18 cellular contexts compared by ENCODE assay signal in the genomic region with DNA sequence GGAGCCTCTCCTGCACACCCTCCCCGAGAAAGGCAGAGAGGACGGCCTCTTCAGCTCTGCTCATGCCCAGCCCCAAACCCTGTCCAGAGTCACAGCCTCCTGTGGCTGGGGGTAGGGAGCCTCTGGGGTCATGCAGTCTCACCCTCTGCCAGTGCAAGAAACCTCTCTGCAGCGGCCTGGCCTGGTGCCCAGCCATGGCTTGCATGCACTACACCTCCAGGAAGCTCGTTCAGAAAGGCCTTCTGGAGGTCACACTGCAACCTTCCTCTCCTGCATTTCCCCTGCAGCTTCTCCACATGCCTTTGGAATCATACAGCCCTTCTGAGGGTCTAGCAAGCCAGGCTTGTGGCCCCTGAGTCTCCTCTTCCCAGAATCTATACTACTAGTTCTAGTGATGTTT. TPM values are rescaled to one million over a fixed set of nuclear protein-coding genes. Genes with fewer than 3 reads are reported as not detected.
DNase-seq lines count a peak whose midpoint lies in the region; ATAC-seq and TF ChIP-seq lines count a peak whose summit lies in the region.
"Had no signal": no experiment of that assay in that cellular context is flagged by ENCODE, and none has a peak within 500 bp of the region (broad histone marks: within the 10 kb centered on the region; RNA-seq: fewer than 3 reads in every experiment).

No MANE protein-coding gene starts in this region.

- H3K4me3 ChIP-seq in stomach: no peak overlapping the region
- H3K4me3 ChIP-seq: SJCRH30 had no signal

- no peak for ATAC-seq in HG03442 (IDR thresholded peaks at IDR 0.05; ENCODE audit: unreplicated experiment)
- ATAC-seq in HG03378 (IDR thresholded peaks at IDR 0.05; ENCODE audit: unreplicated experiment): no peak
- ATAC-seq: T-helper 17 cell had no signal

- H3K27me3 ChIP-seq in stomach: no peaks in the 10 kb centered on the region
- H3K27me3 ChIP-seq: SJCRH30 had no signal

- peaks cover 0 to 11% (median 2%) of the 10 kb centered on the region in 4 donors for H3K36me3 ChIP-seq in stomach
- H3K36me3 ChIP-seq: SJCRH30 had no signal

- no peaks in the 10 kb centered on the region for H3K9me3 ChIP-seq in stomach
- H3K9me3 ChIP-seq: SJCRH30 had no signal

- WGBS in stomach, 5 donors: 27 to 51% (median 43%) methylated on average over 2 to 4 of the region's 4 CpGs

- H3K4me1 ChIP-seq in stomach: peaks cover 0 to 25% (median 0%) of the 10 kb centered on the region in 4 donors

- intact Hi-C loops in stomach (cut with DNase I; ENCODE audit: low total_unique reads): no loop called here

- no peak overlapping the region for H3K27ac ChIP-seq in stomach
- H3K27ac ChIP-seq: SJCRH30 had no signal

- no peak for TF ChIP-seq POLR2A in stomach (IDR thresholded peaks at IDR 0.05)

- DNase-seq in activated effector memory CD4-positive, alpha-beta T cell treated with anti-CD3 and anti-CD28 coated beads, Interleukin-2, amount 50 U/mL, for 16 hours: peak; percentile 54
- no peak for DNase-seq in activated effector memory CD4-positive, alpha-beta T cell treated with Interleukin-2 at 50 U/mL for 16 hours
- DNase-seq in RPMI7951 (ENCODE audit: low read depth) (peak; percentile 66), iris pigment epithelial cell (ENCODE audit: low read depth) (peak; percentile 40), stomach (peak; percentile 49)
- no peak for DNase-seq in stimulated activated CD8-positive, alpha-beta memory T cell treated with anti-CD3 and anti-CD28 coated beads, Interleukin-4, amount 100 ng/mL, for 48 hours
- DNase-seq: activated CD4-positive, alpha-beta T cell treated with anti-CD3 and anti-CD28 coated beads, Interleukin-2, amount 50 U/mL, for 4 hours; activated naive CD4-positive, alpha-beta T cell treated with anti-CD3 and anti-CD28 coated beads for 36 hours; HFFc6; KG1; NCI-H1105; NCI-H526; SJCRH30; stimulated activated CD4-positive, alpha-beta T cell treated with anti-CD3 and anti-CD28 coated beads, Interleukin-12 subunit alpha, Interleukin-12 subunit beta, amount 100 ng/mL, for 4 hours; T-helper 17 cell had no signal

- no peak for TF ChIP-seq CTCF in stomach (IDR thresholded peaks at IDR 0.05)

- no peak for TF ChIP-seq EP300 in stomach (IDR thresholded peaks at IDR 0.05)

RNA-seq across cellular contexts. Expression of gene CSF1R, which starts 17.9 kb away (rescaled TPM):
- 2.5 and 4.3 TPM in 2 replicates for total RNA-seq in RPMI7951 (2014; rRNA removed; shearing (Covaris generic))
- total RNA-seq in stomach: 100 to 1,000 TPM in 1 of 5 donors, 10 to 100 TPM in 4; 17.8 to 235 (median 34.9) TPM
- 10 to 100 TPM in 1 of 3 donors, 1 to 10 TPM in 2; 3.0 to 10.2 (median 8.5) TPM for polyA plus RNA-seq in stomach
- polyA plus RNA-seq: neural cell had no signal

Comparison
In these comparisons a context has a peak if more than half of its experiments do, and no peak if none do; other contexts are left out.
1. DNase-seq: peak in activated effector memory CD4-positive, alpha-beta T cell treated with anti-CD3 and anti-CD28 coated beads, Interleukin-2, amount 50 U/mL, for 16 hours (single experiment), RPMI7951 (single experiment), iris pigment epithelial cell (single experiment) and stomach (single experiment); none in activated effector memory CD4-positive, alpha-beta T cell treated with Interleukin-2 at 50 U/mL for 16 hours (single experiment) and stimulated activated CD8-positive, alpha-beta memory T cell treated with anti-CD3 and anti-CD28 coated beads, Interleukin-4, amount 100 ng/mL, for 48 hours (single experiment).